ENCODE assay signal across 18 cellular contexts in genomic region chr3:182445576-182445975, GRCh38.
"Had no signal": no experiment of that assay in that cellular context is flagged by ENCODE, and none has a peak within 500 bp of the region (broad histone marks: within the 10 kb centered on the region; RNA-seq: fewer than 3 reads in every experiment).

No MANE protein-coding gene starts in this region.

- DNase-seq: cortex of kidney; dorsolateral prefrontal cortex; effector CD8-positive, alpha-beta T cell; gastrocnemius medialis; islet precursor cell; psoas muscle; retina; right lobe of liver; stimulated activated CD4-positive, alpha-beta T cell treated with anti-CD3 and anti-CD28 coated beads, Interleukin-4, amount 100 ng/mL, for 1 hour; stimulated activated CD8-positive, alpha-beta memory T cell treated with anti-CD3 and anti-CD28 coated beads, Interleukin-4, amount 100 ng/mL, for 48 hours; stimulated activated naive CD8-positive, alpha-beta T cell treated with anti-CD3 and anti-CD28 coated beads, Interleukin-15, amount 100 ng/mL, for 72 hours; testis had no signal

- H3K4me1 ChIP-seq: gastrocnemius medialis, psoas muscle, right lobe of liver, testis, tibial nerve had no signal

- H3K27me3 ChIP-seq: dorsolateral prefrontal cortex, gastrocnemius medialis, neutrophil, right lobe of liver, testis, tibial nerve had no signal

- H3K36me3 Mint-ChIP-seq: mesothelial cell of epicardium; natural killer cell treated with Interleukin-12 subunit alpha and Interleukin-12 subunit beta and Interleukin-15 and Interleukin-18, amount 100 ng/mL, for 72 hours; stimulated activated effector memory CD8-positive, alpha-beta T cell treated with anti-CD3 and anti-CD28 coated beads, Interleukin-12 subunit alpha, Interleukin-12 subunit beta, amount 100 ng/mL, for 72 hours had no signal

- ATAC-seq: gastrocnemius medialis; left lobe of liver; natural killer cell treated with Interleukin-12 subunit alpha and Interleukin-12 subunit beta and Interleukin-15 and Interleukin-18, amount 100 ng/mL, for 72 hours; psoas muscle; stimulated activated effector memory CD8-positive, alpha-beta T cell treated with anti-CD3 and anti-CD28 coated beads, Interleukin-12 subunit alpha, Interleukin-12 subunit beta, amount 100 ng/mL, for 72 hours; stimulated activated naive CD8-positive, alpha-beta T cell treated with anti-CD3 and anti-CD28 coated beads, Interleukin-15, amount 100 ng/mL, for 72 hours had no signal

- H3K4me1 Mint-ChIP-seq: stimulated activated effector memory CD8-positive, alpha-beta T cell treated with anti-CD3 and anti-CD28 coated beads, Interleukin-12 subunit alpha, Interleukin-12 subunit beta, amount 100 ng/mL, for 72 hours; stimulated activated naive CD8-positive, alpha-beta T cell treated with anti-CD3 and anti-CD28 coated beads, Interleukin-15, amount 100 ng/mL, for 72 hours had no signal

- H3K27me3 Mint-ChIP-seq: natural killer cell treated with Interleukin-12 subunit alpha and Interleukin-12 subunit beta and Interleukin-15 and Interleukin-18, amount 100 ng/mL, for 72 hours; stimulated activated naive CD8-positive, alpha-beta T cell treated with anti-CD3 and anti-CD28 coated beads, Interleukin-15, amount 100 ng/mL, for 72 hours had no signal

- H3K36me3 ChIP-seq: gastrocnemius medialis, neutrophil, right lobe of liver, tibial nerve had no signal

- H3K9me3 ChIP-seq: gastrocnemius medialis, neutrophil, psoas muscle, right lobe of liver, testis, tibial nerve had no signal

- H3K9me3 Mint-ChIP-seq: mesothelial cell of epicardium; natural killer cell treated with Interleukin-12 subunit alpha and Interleukin-12 subunit beta and Interleukin-15 and Interleukin-18, amount 100 ng/mL, for 72 hours; stimulated activated effector memory CD8-positive, alpha-beta T cell treated with anti-CD3 and anti-CD28 coated beads, Interleukin-12 subunit alpha, Interleukin-12 subunit beta, amount 100 ng/mL, for 72 hours; stimulated activated naive CD8-positive, alpha-beta T cell treated with anti-CD3 and anti-CD28 coated beads, Interleukin-15, amount 100 ng/mL, for 72 hours had no signal

- H3K4me3 ChIP-seq: dorsolateral prefrontal cortex, gastrocnemius medialis, psoas muscle, right lobe of liver, testis, tibial nerve had no signal

- H3K27ac Mint-ChIP-seq: mesothelial cell of epicardium; natural killer cell treated with Interleukin-12 subunit alpha and Interleukin-12 subunit beta and Interleukin-15 and Interleukin-18, amount 100 ng/mL, for 72 hours; stimulated activated effector memory CD8-positive, alpha-beta T cell treated with anti-CD3 and anti-CD28 coated beads, Interleukin-12 subunit alpha, Interleukin-12 subunit beta, amount 100 ng/mL, for 72 hours; stimulated activated naive CD8-positive, alpha-beta T cell treated with anti-CD3 and anti-CD28 coated beads, Interleukin-15, amount 100 ng/mL, for 72 hours had no signal

- H3K4me3 Mint-ChIP-seq: mesothelial cell of epicardium; natural killer cell treated with Interleukin-12 subunit alpha and Interleukin-12 subunit beta and Interleukin-15 and Interleukin-18, amount 100 ng/mL, for 72 hours; stimulated activated effector memory CD8-positive, alpha-beta T cell treated with anti-CD3 and anti-CD28 coated beads, Interleukin-12 subunit alpha, Interleukin-12 subunit beta, amount 100 ng/mL, for 72 hours; stimulated activated naive CD8-positive, alpha-beta T cell treated with anti-CD3 and anti-CD28 coated beads, Interleukin-15, amount 100 ng/mL, for 72 hours had no signal

- H3K27ac ChIP-seq: dorsolateral prefrontal cortex, gastrocnemius medialis, neutrophil, psoas muscle, right lobe of liver, testis, tibial nerve had no signal
